ENCODE assay signal across 1 cellular context in genomic region chr16:78503501-78504110, GRCh38.
TF ChIP-seq lines count a peak whose summit lies in the region.

No MANE protein-coding gene starts in this region.

TF ChIP-seq in neural cell, 6 proteins besides CTCF, POLR2A, EP300 and RAD21 (continued from another document):
- TF ChIP-seq, protein P1, sequence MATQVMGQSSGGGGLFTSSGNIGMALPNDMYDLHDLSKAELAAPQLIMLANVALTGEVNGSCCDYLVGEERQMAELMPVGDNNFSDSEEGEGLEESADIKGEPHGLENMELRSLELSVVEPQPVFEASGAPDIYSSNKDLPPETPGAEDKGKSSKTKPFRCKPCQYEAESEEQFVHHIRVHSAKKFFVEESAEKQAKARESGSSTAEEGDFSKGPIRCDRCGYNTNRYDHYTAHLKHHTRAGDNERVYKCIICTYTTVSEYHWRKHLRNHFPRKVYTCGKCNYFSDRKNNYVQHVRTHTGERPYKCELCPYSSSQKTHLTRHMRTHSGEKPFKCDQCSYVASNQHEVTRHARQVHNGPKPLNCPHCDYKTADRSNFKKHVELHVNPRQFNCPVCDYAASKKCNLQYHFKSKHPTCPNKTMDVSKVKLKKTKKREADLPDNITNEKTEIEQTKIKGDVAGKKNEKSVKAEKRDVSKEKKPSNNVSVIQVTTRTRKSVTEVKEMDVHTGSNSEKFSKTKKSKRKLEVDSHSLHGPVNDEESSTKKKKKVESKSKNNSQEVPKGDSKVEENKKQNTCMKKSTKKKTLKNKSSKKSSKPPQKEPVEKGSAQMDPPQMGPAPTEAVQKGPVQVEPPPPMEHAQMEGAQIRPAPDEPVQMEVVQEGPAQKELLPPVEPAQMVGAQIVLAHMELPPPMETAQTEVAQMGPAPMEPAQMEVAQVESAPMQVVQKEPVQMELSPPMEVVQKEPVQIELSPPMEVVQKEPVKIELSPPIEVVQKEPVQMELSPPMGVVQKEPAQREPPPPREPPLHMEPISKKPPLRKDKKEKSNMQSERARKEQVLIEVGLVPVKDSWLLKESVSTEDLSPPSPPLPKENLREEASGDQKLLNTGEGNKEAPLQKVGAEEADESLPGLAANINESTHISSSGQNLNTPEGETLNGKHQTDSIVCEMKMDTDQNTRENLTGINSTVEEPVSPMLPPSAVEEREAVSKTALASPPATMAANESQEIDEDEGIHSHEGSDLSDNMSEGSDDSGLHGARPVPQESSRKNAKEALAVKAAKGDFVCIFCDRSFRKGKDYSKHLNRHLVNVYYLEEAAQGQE (IDR thresholded peaks at IDR 0.05; ENCODE audit: borderline replicate concordance) = no peak
- TF ChIP-seq MXI1 (conservative IDR thresholded peaks at IDR 0.05; ENCODE audit: poor library complexity, severe bottlenecking) = no peak
